Comparison of ENCODE assay signal across 27 cellular contexts in genomic region chr11:130452171-130452570, GRCh38. TPM values are rescaled to one million over a fixed set of nuclear protein-coding genes. Genes with fewer than 3 reads are reported as not detected.
DNase-seq lines count a peak whose midpoint lies in the region; ATAC-seq and TF ChIP-seq lines count a peak whose summit lies in the region.
"Had no signal": no experiment of that assay in that cellular context is flagged by ENCODE, and none has a peak within 500 bp of the region (broad histone marks: within the 10 kb centered on the region; RNA-seq: fewer than 3 reads in every experiment).

No MANE protein-coding gene starts in this region.

- H2BK12ac ChIP-seq in H9 (ENCODE audit: insufficient read length, low read depth, low read length): no peak overlapping the region

- no peak overlapping the region; the same call in 1 of the 2 replicates for H3K27ac ChIP-seq in IMR-90 (ENCODE audit: insufficient read depth, low read length)
- no peak overlapping the region for H3K27ac ChIP-seq in hepatocyte
- no peak overlapping the region for H3K27ac ChIP-seq in H9 (ENCODE audit: insufficient read length, low read depth, low read length)
- H3K27ac ChIP-seq: foreskin keratinocyte, prostate gland had no signal

- CTCF ChIA-PET in IMR-90 (lab: Yijun Ruan, JAX): no interaction called here

- H2BK120ac ChIP-seq in IMR-90 (ENCODE audit: low read depth, low read length) (0 out of 2 replicates have a peak overlapping the region, but pooled peaks have one; percentile 37), H9 (ENCODE audit: low read depth, low read length, poor library complexity, severe bottlenecking) (no peak overlapping the region)

- H2BK20ac ChIP-seq in IMR-90 (ENCODE audit: low read depth, low read length): 0 out of 2 replicates have a peak overlapping the region, but pooled peaks have one; percentile 33
- no peak overlapping the region for H2BK20ac ChIP-seq in H9 (ENCODE audit: low read depth, low read length, poor library complexity, severe bottlenecking)

- H4K8ac ChIP-seq in IMR-90 (ENCODE audit: low read depth in 2 of 2, low read length in 2 of 2) (no peak overlapping the region), H9 (replicated peaks; ENCODE audit: insufficient read length, low read depth, low read length) (no peak overlapping the region)

- BruUV-seq in IMR-90 (replicated peaks; lab: Mats Ljungman, UMichigan): no TSS peak

- H3K79me1 ChIP-seq in IMR-90 (ENCODE audit: low read depth in 1 of 2, low read length in 2 of 2): peaks cover 2 to 8% of the 10 kb centered on the region in 2 experiments; a peak in 3 of 4 replicates
- no peaks in the 10 kb centered on the region for H3K79me1 ChIP-seq in H9 (ENCODE audit: insufficient read depth, low read depth, low read length, poor library complexity, severe bottlenecking)

- H3K36me3 ChIP-seq in IMR-90 (ENCODE audit: control insufficient read depth, insufficient read depth, low read length) (peaks cover 40% of the 10 kb centered on the region; the same call in 1 of the 2 replicates), hepatocyte (replicated peaks; ENCODE audit: insufficient read depth, low read depth) (no peaks in the 10 kb centered on the region), H7 (replicated peaks; ENCODE audit: control insufficient read depth, insufficient read depth, low read length) (no peaks in the 10 kb centered on the region)
- H3K36me3 ChIP-seq: prostate gland had no signal

- peaks cover 16% of the 10 kb centered on the region for H3K9me1 ChIP-seq in IMR-90 (ENCODE audit: insufficient read depth, low read length)

- H3K9me2 ChIP-seq in hepatocyte (replicated peaks; ENCODE audit: insufficient read depth): no peaks in the 10 kb centered on the region

- no peak overlapping the region for H3K18ac ChIP-seq in IMR-90 (ENCODE audit: low read depth, low read length)
- no peak overlapping the region for H3K18ac ChIP-seq in H9 (ENCODE audit: insufficient read length, low read depth, low read length)

- H4K91ac ChIP-seq in IMR-90 (ENCODE audit: insufficient read depth, low read depth, low read length) (no peak overlapping the region), H9 (ENCODE audit: insufficient read length, low read depth, low read length) (no peak overlapping the region)

- H3K56ac ChIP-seq in IMR-90 (ENCODE audit: extremely low read depth, insufficient read depth, low read length) (no peak overlapping the region), H9 (ENCODE audit: insufficient read length, low read depth, low read length) (no peak overlapping the region)

- TF ChIP-seq RAD21 in IMR-90 (IDR thresholded peaks at IDR 0.05; ENCODE audit: low read length): no peak

- H2AK9ac ChIP-seq in IMR-90 (replicated peaks; ENCODE audit: low read depth, low read length, poor library complexity): no peak overlapping the region

- H3K9me3 Mint-ChIP-seq in H9: peaks cover 2 to 4% of the 10 kb centered on the region in 2 experiments; a peak in 4 of 5 replicates
- H3K9me3 Mint-ChIP-seq: activated naive CD4-positive, alpha-beta T cell treated with anti-CD3 and anti-CD28 coated beads, Interleukin-2, amount 10 ng/mL, durations not matched to agents 7 days and 5 days; IgD-negative memory B cell; stimulated activated effector memory CD8-positive, alpha-beta T cell treated with anti-CD3 and anti-CD28 coated beads, Interleukin-12 subunit alpha, Interleukin-12 subunit beta, amount 100 ng/mL, for 72 hours; WTC11 had no signal

- no peak for TF ChIP-seq POLR2A in IMR-90 (IDR thresholded peaks at IDR 0.05; ENCODE audit: low read depth, low read length)

- no peaks in the 10 kb centered on the region for H3K9me3 ChIP-seq in IMR-90 (ENCODE audit: control insufficient read depth, insufficient read depth, low read length)
- no peaks in the 10 kb centered on the region for H3K9me3 ChIP-seq in hepatocyte (ENCODE audit: low read depth)
- H3K9me3 ChIP-seq in H9 (ENCODE audit: control insufficient read depth, low read depth, low read length): no peaks in the 10 kb centered on the region
- H3K9me3 ChIP-seq: Caco-2, prostate gland had no signal

- H3K4me2 ChIP-seq in IMR-90 (ENCODE audit: low read depth, low read length): peak overlapping the region; percentile 95; the same call in 1 of the 2 replicates
- peak overlapping the region; percentile 98 for H3K4me2 ChIP-seq in hepatocyte
- no peak overlapping the region for H3K4me2 ChIP-seq in H9 (ENCODE audit: insufficient read depth, insufficient read length, low read length)
- H3K4me2 ChIP-seq: smooth muscle cell had no signal

- no peak overlapping the region for H3K4me3 Mint-ChIP-seq in H9
- H3K4me3 Mint-ChIP-seq: activated naive CD4-positive, alpha-beta T cell treated with anti-CD3 and anti-CD28 coated beads, Interleukin-2, amount 10 ng/mL, durations not matched to agents 7 days and 5 days; IgD-negative memory B cell; stimulated activated effector memory CD8-positive, alpha-beta T cell treated with anti-CD3 and anti-CD28 coated beads, Interleukin-12 subunit alpha, Interleukin-12 subunit beta, amount 100 ng/mL, for 72 hours; WTC11 had no signal

- H3K79me2 ChIP-seq in hepatocyte (peaks cover 17% of the 10 kb centered on the region), H9 (ENCODE audit: insufficient read depth, low read length) (no peaks in the 10 kb centered on the region)

- no peak overlapping the region for H3K27ac Mint-ChIP-seq in H9
- H3K27ac Mint-ChIP-seq: activated naive CD4-positive, alpha-beta T cell treated with anti-CD3 and anti-CD28 coated beads, Interleukin-2, amount 10 ng/mL, durations not matched to agents 7 days and 5 days; IgD-negative memory B cell; stimulated activated effector memory CD8-positive, alpha-beta T cell treated with anti-CD3 and anti-CD28 coated beads, Interleukin-12 subunit alpha, Interleukin-12 subunit beta, amount 100 ng/mL, for 72 hours; WTC11 had no signal

- H3K23ac ChIP-seq in IMR-90 (ENCODE audit: low read depth, low read length): no peak overlapping the region
- no peak overlapping the region for H3K23ac ChIP-seq in H9 (ENCODE audit: insufficient read length, low read depth, low read length)

- 0 out of 2 replicates have a peak overlapping the region, but pooled peaks have one; percentile 7 for H2AK5ac ChIP-seq in IMR-90 (ENCODE audit: low read depth, low read length)
- no peak overlapping the region for H2AK5ac ChIP-seq in H9 (ENCODE audit: insufficient read length, low read length)

- no CpG with 5 or more reads among the region's 9 CpGs for WGBS in IMR-90 (ENCODE audit: extremely low coverage in 2 of 2, insufficient read length in 1 of 2), 2 experiments
- 90% methylated on average over 9 of the region's 9 CpGs for WGBS in hepatocyte (ENCODE audit: low lambda C conversion rate, missing lambda C conversion rate)
- WGBS in H9 (ENCODE audit: extremely low coverage, insufficient read length, low lambda C conversion rate): no CpG with 5 or more reads among the region's 9 CpGs

- H3K9ac ChIP-seq in IMR-90 (ENCODE audit: low read depth, low read length) (peak overlapping the region; percentile 70), H9 (ENCODE audit: extremely low read depth, insufficient read length, low read length) (no peak overlapping the region)

- H3K27me3 ChIP-seq in IMR-90 (ENCODE audit: control insufficient read depth, insufficient read depth, low read length): 0 out of 2 replicates have a peak, but pooled peaks cover 2% of the 10 kb centered on the region
- H3K27me3 ChIP-seq in hepatocyte: peaks cover 17% of the 10 kb centered on the region
- peaks cover 40% of the 10 kb centered on the region for H3K27me3 ChIP-seq in H7 (ENCODE audit: control insufficient read depth, insufficient read depth, low read length)
- peaks cover 18% of the 10 kb centered on the region; the same call in 1 of the 2 replicates for H3K27me3 ChIP-seq in H9 (ENCODE audit: insufficient read depth, low read length)

- H3T11ph ChIP-seq in H9 (ENCODE audit: low read length): no peak overlapping the region

- H3K4me1 ChIP-seq in IMR-90 (ENCODE audit: control insufficient read depth, insufficient read depth, low read length) (peaks cover 17% of the 10 kb centered on the region), hepatocyte (ENCODE audit: insufficient read depth) (peaks cover 17% of the 10 kb centered on the region), H9 (ENCODE audit: insufficient read depth, low read length) (0 out of 2 replicates have a peak, but pooled peaks cover 2% of the 10 kb centered on the region)
- H3K4me1 ChIP-seq: Caco-2, foreskin keratinocyte had no signal

- H2BK5ac ChIP-seq in IMR-90 (ENCODE audit: low read depth, low read length, poor library complexity, severe bottlenecking) (no peak overlapping the region), H9 (ENCODE audit: insufficient read length, low read length) (no peak overlapping the region)

- peaks cover 20% of the 10 kb centered on the region for H3K23me2 ChIP-seq in H9 (ENCODE audit: insufficient read length, low read depth, low read length, poor library complexity, severe bottlenecking)

- in situ Hi-C loops in IMR-90 (cut with MboI; ENCODE audit: low sequenced_read_pairs): no loop called here
- in situ Hi-C loops in astrocyte of the cerebellum (cut with HindIII; ENCODE audit: low sequenced_read_pairs): no loop called here

- no peak for DNase-seq in IMR-90
- no peak for DNase-seq in astrocyte of the cerebellum (ENCODE audit: low read depth)
- DNase-seq in hepatocyte (ENCODE audit: low spot score): no peak
- no peak for DNase-seq in skeletal muscle cell (ENCODE audit: low read depth)
- DNase-seq in AML-193 (lab: John Stamatoyannopoulos, UW): no peak
- DNase-seq in H7: no peak
- DNase-seq in H9: no peak
- DNase-seq: activated CD4-positive, alpha-beta T cell treated with anti-CD3 and anti-CD28 coated beads, Interleukin-2, amount 50 U/mL, for 1 hour; activated naive CD4-positive, alpha-beta T cell treated with anti-CD3 and anti-CD28 coated beads, Interleukin-2, amount 10 ng/mL, durations not matched to agents 7 days and 5 days; amygdala; Caco-2; caudate nucleus; dermis blood vessel endothelial cell; DMS79 treated with DMSO at 0.1 percent for 48 hours; foreskin keratinocyte; NCI-H1105; NCI-H1930; NCI-H345; NCI-H774; stimulated activated CD4-positive, alpha-beta T cell treated with anti-CD3 and anti-CD28 coated beads, Interleukin-2, amount 100 ng/mL, for 24 hours had no signal

- intact Hi-C loops in IMR-90 (cut with micrococcal nuclease): loop anchor here (1.0 to 5.0 kb wide), 3 partner anchors 170 to 390 kb away; no protein-coding TSS in a partner anchor

- H3K14ac ChIP-seq in IMR-90 (replicated peaks; ENCODE audit: low read depth, low read length): no peak overlapping the region; the same call in 1 of the 2 replicates
- H3K14ac ChIP-seq in H9 (ENCODE audit: insufficient read depth, low read length): no peak overlapping the region

- H3K36me3 Mint-ChIP-seq in H9 (ENCODE audit: insufficient read depth in 1 of 3, low read depth in 3 of 3): no peaks in the 10 kb centered on the region
- H3K36me3 Mint-ChIP-seq: activated naive CD4-positive, alpha-beta T cell treated with anti-CD3 and anti-CD28 coated beads, Interleukin-2, amount 10 ng/mL, durations not matched to agents 7 days and 5 days; stimulated activated effector memory CD8-positive, alpha-beta T cell treated with anti-CD3 and anti-CD28 coated beads, Interleukin-12 subunit alpha, Interleukin-12 subunit beta, amount 100 ng/mL, for 72 hours; WTC11 had no signal

- POLR2A ChIA-PET in IMR-90 (lab: Charles Lee; ENCODE audit: unreplicated experiment): no interaction called here

- peaks cover 95% of the 10 kb centered on the region for H3K27me3 Mint-ChIP-seq in H9 (ENCODE audit: low read depth)

- ATAC-seq in IMR-90 (ENCODE audit: low read depth) (no peak), HG03175 (IDR thresholded peaks at IDR 0.05; ENCODE audit: unreplicated experiment) (no peak)
- ATAC-seq: foreskin keratinocyte; stimulated activated effector memory CD8-positive, alpha-beta T cell treated with anti-CD3 and anti-CD28 coated beads, Interleukin-12 subunit alpha, Interleukin-12 subunit beta, amount 100 ng/mL, for 72 hours; WTC11 had no signal

- dilution Hi-C loops in IMR-90 (cut with HindIII; ENCODE audit: low sequenced_read_pairs, unreplicated experiment): no loop called here

- H4K5ac ChIP-seq in IMR-90 (ENCODE audit: low read depth, low read length) (no peak overlapping the region), H9 (ENCODE audit: insufficient read length, low read depth, low read length) (no peak overlapping the region)

- H2AFZ ChIP-seq in IMR-90 (replicated peaks; ENCODE audit: low read length, poor library complexity) (no peak overlapping the region), hepatocyte (no peak overlapping the region), H9 (ENCODE audit: low read length) (no peak overlapping the region)

- H3K4ac ChIP-seq in IMR-90 (ENCODE audit: low read depth, low read length): peak overlapping the region; percentile 15; the same call in 1 of the 2 replicates
- no peak overlapping the region for H3K4ac ChIP-seq in H9 (ENCODE audit: low read depth, low read length)

- H4K20me1 ChIP-seq in IMR-90 (ENCODE audit: insufficient read depth, low read length) (peaks cover 5% of the 10 kb centered on the region), hepatocyte (ENCODE audit: insufficient read depth, poor library complexity, severe bottlenecking) (peaks cover 4% of the 10 kb centered on the region), H9 (ENCODE audit: control insufficient read depth, insufficient read depth, insufficient read length) (no peaks in the 10 kb centered on the region)

- H3K4me3 ChIP-seq in IMR-90 (ENCODE audit: insufficient read depth, low read depth, low read length): peak overlapping the region; percentile 81; the same call in 1 of the 2 replicates
- peak overlapping the region; percentile 72 for H3K4me3 ChIP-seq in astrocyte of the cerebellum (ENCODE audit: low read depth, low read length)
- H3K4me3 ChIP-seq in hepatocyte: no peak overlapping the region
- H3K4me3 ChIP-seq in skeletal muscle cell (ENCODE audit: low read depth, low read length): peak overlapping the region; percentile 56
- H3K4me3 ChIP-seq in H7 (ENCODE audit: insufficient read depth, low read depth, low read length): no peak overlapping the region
- H3K4me3 ChIP-seq: lung, prostate gland, smooth muscle cell had no signal

- H2BK15ac ChIP-seq in IMR-90 (ENCODE audit: low read depth, low read length): peak overlapping the region; percentile 33; the same call in 1 of the 3 replicates
- no peak overlapping the region for H2BK15ac ChIP-seq in H9 (ENCODE audit: low read depth, low read length)

- H3K4me1 Mint-ChIP-seq in H9: peaks cover 8 to 11% of the 10 kb centered on the region in 2 experiments

- TF ChIP-seq CTCF in IMR-90 (conservative IDR thresholded peaks at IDR 0.05; ENCODE audit: low read depth, low read length): no peak
- no peak for TF ChIP-seq CTCF in astrocyte of the cerebellum (IDR thresholded peaks at IDR 0.05; ENCODE audit: low read depth, low read length, missing control alignments)
- TF ChIP-seq CTCF in hepatocyte (IDR thresholded peaks at IDR 0.05; ENCODE audit: poor library complexity): no peak
- TF ChIP-seq CTCF in H9 (conservative IDR thresholded peaks at IDR 0.05): no peak

RNA-seq across cellular contexts. Expression of gene ADAMTS15, which starts 3.7 kb away (rescaled TPM):
- total RNA-seq in IMR-90 (2012; rRNA removed) (3.0 and 3.1 TPM in 2 replicates), hepatocyte (10.1 and 14.6 TPM in 2 replicates), H9 (2021) (1.3 and 1.5 TPM in 2 replicates)
- polyA plus RNA-seq in IMR-90 (2012; rRNA removed) (4.7 and 5.0 TPM in 2 replicates), hepatocyte (4.5 and 5.4 TPM in 2 replicates)
- polyA plus RNA-seq in IMR-90 (2012; cell fraction: cytosol; rRNA removed): 3.3 and 6.1 TPM in 2 replicates
- polyA plus RNA-seq in IMR-90 (2012; cell fraction: nucleus; rRNA removed; ENCODE audit: low replicate concordance): 9.5 and 11.7 TPM in 2 replicates
- 0.85 and 1.1 TPM in 2 replicates for total RNA-seq in H7 (2014; rRNA removed; shearing (Covaris generic))
- polyA plus RNA-seq: IgD-negative memory B cell had no signal

RNA-seq across cellular contexts. Expression of gene ADAMTS8, which starts 23.8 kb away (rescaled TPM):
- under 0.01 TPM in 2 replicates for total RNA-seq in IMR-90 (2012; rRNA removed)
- polyA plus RNA-seq in IMR-90 (2012; rRNA removed): 0.39 and 0.60 TPM in 2 replicates
- polyA plus RNA-seq in IMR-90 (2012; cell fraction: cytosol; rRNA removed): 0.30 and 1.3 TPM in 2 replicates
- polyA plus RNA-seq in IMR-90 (2012; cell fraction: nucleus; rRNA removed; ENCODE audit: low replicate concordance): 0.39 and 0.83 TPM in 2 replicates
- 1.9 and 2.3 TPM in 2 replicates for total RNA-seq in hepatocyte
- polyA plus RNA-seq in hepatocyte: 1.2 and 1.7 TPM in 2 replicates
- total RNA-seq in H7 (2014; rRNA removed; shearing (Covaris generic)): 1.6 TPM in 2 replicates
- 4.9 and 5.0 TPM in 2 replicates for total RNA-seq in H9 (2021)
- total RNA-seq: Caco-2, dermis blood vessel endothelial cell, foreskin keratinocyte, smooth muscle cell had no signal
- polyA plus RNA-seq: foreskin keratinocyte, IgD-negative memory B cell, smooth muscle cell had no signal

Comparison
In these comparisons a context has a peak if more than half of its experiments do, and no peak if none do; other contexts are left out.
1. H3K4me3 ChIP-seq: peak in IMR-90 (single experiment), astrocyte of the cerebellum (single experiment) and skeletal muscle cell (single experiment); none in hepatocyte (single experiment) and H7 (single experiment).